Comparison of ENCODE assay signal across 8 cellular contexts in genomic region chr15:60798821-60799220, GRCh38.
A peak's percentile ranks its signal among the peaks of the same experiment; 100 is the strongest.
DNase-seq lines count a peak whose midpoint lies in the region; TF ChIP-seq lines count a peak whose summit lies in the region.
"Had no signal": no experiment of that assay in that cellular context is flagged by ENCODE, and none has a peak within 500 bp of the region (broad histone marks: within the 10 kb centered on the region; RNA-seq: fewer than 3 reads in every experiment).

No MANE protein-coding gene starts in this region.

- TF ChIP-seq CTCF in GM13976 (IDR thresholded peaks at IDR 0.05; ENCODE audit: borderline replicate concordance, control extremely low read depth, extremely low read depth, insufficient read depth, missing control alignments) (no peak), epithelial cell of proximal tubule (conservative IDR thresholded peaks at IDR 0.05; ENCODE audit: low read depth, low read length) (no peak)

- in situ Hi-C loops in GM13976 (cut with MboI; ENCODE audit: low sequenced_read_pairs, unreplicated experiment), result no loop called here

- peak; percentile 46 for DNase-seq in GM13976 (ENCODE audit: low spot score)
- peak; percentile 36 for DNase-seq in RKO (ENCODE audit: low spot score)
- peak; percentile 73 for DNase-seq in epithelial cell of proximal tubule (ENCODE audit: low read depth)
- DNase-seq in stimulated activated CD4-positive, alpha-beta T cell treated with anti-CD3 and anti-CD28 coated beads, TNF-alpha, amount 100 ng/mL, for 24 hours (ENCODE audit: low read depth in 3 of 3), result peak; percentile 40 to 63 (median 58)
- DNase-seq in SK-N-DZ (ENCODE audit: low spot score), result no peak
- no peak for DNase-seq in effector CD8-positive, alpha-beta T cell (lab: John Stamatoyannopoulos, UW)
- DNase-seq in NCI-H187 treated with DMSO at 0.1 percent for 48 hours (lab: John Stamatoyannopoulos, UW), result no peak
- DNase-seq: transverse colon had no signal

- no peak overlapping the region for H3K4me3 ChIP-seq in epithelial cell of proximal tubule (ENCODE audit: low read depth, low read length)
- H3K4me3 ChIP-seq: transverse colon had no signal

Comparison
In these comparisons a context has a peak if more than half of its experiments do, and no peak if none do; other contexts are left out.
1. DNase-seq: peak in GM13976 (single experiment), RKO (single experiment), epithelial cell of proximal tubule (single experiment) and stimulated activated CD4-positive, alpha-beta T cell treated with anti-CD3 and anti-CD28 coated beads, TNF-alpha, amount 100 ng/mL, for 24 hours (3 of 3); none in SK-N-DZ (single experiment), effector CD8-positive, alpha-beta T cell (single experiment) and NCI-H187 treated with DMSO at 0.1 percent for 48 hours (single experiment).